Comparison of ENCODE assay signal across 25 cellular contexts in genomic region chr14:83485591-83485990, GRCh38.
DNase-seq lines count a peak whose midpoint lies in the region; ATAC-seq and TF ChIP-seq lines count a peak whose summit lies in the region.
"Had no signal": no experiment of that assay in that cellular context is flagged by ENCODE, and none has a peak within 500 bp of the region (broad histone marks: within the 10 kb centered on the region; RNA-seq: fewer than 3 reads in every experiment).

No MANE protein-coding gene starts in this region.

- H3K27ac ChIP-seq in foreskin keratinocyte: no peak overlapping the region
- H3K27ac ChIP-seq: BLaER1 treated with 17β-estradiol and CSF1 and Interleukin-3, amounts not matched to agents 10 nM and 100 nM; GM23248; Peyer's patch had no signal

- H3K9ac ChIP-seq in adipocyte (ENCODE audit: low read length): no peak overlapping the region
- H3K9ac ChIP-seq: BLaER1 treated with 17β-estradiol and CSF1 and Interleukin-3, amounts not matched to agents 10 nM and 100 nM; GM23248; SK-N-SH had no signal

- H3K27me3 ChIP-seq in adipocyte (replicated peaks; ENCODE audit: control insufficient read depth, insufficient read depth, low read length) (no peaks in the 10 kb centered on the region), foreskin keratinocyte (no peaks in the 10 kb centered on the region)
- H3K27me3 ChIP-seq: BLaER1 treated with 17β-estradiol and CSF1 and Interleukin-3, amounts not matched to agents 10 nM and 100 nM; MG63; Peyer's patch had no signal

- no peaks in the 10 kb centered on the region for H3K9me3 ChIP-seq in adipocyte (ENCODE audit: control insufficient read depth, low read length)
- H3K9me3 ChIP-seq: BLaER1 treated with 17β-estradiol and CSF1 and Interleukin-3, amounts not matched to agents 10 nM and 100 nM; MG63; Peyer's patch; SK-N-SH had no signal

- no peak overlapping the region for H3K4me3 ChIP-seq in adipocyte (ENCODE audit: low read length)
- H3K4me3 ChIP-seq: BLaER1 treated with 17β-estradiol and CSF1 and Interleukin-3, amounts not matched to agents 10 nM and 100 nM; GM23248; MG63; Peyer's patch had no signal

- H3K4me1 ChIP-seq in adipocyte (ENCODE audit: control insufficient read depth, insufficient read depth, low read length) (no peaks in the 10 kb centered on the region), foreskin keratinocyte (no peaks in the 10 kb centered on the region)
- H3K4me1 ChIP-seq: BLaER1 treated with 17β-estradiol and CSF1 and Interleukin-3, amounts not matched to agents 10 nM and 100 nM; Peyer's patch had no signal

- no peaks in the 10 kb centered on the region for H3K36me3 ChIP-seq in adipocyte (ENCODE audit: control insufficient read depth, insufficient read depth, low read length, severe bottlenecking)
- H3K36me3 ChIP-seq: BLaER1 treated with 17β-estradiol and CSF1 and Interleukin-3, amounts not matched to agents 10 nM and 100 nM; MG63; Peyer's patch had no signal

- TF ChIP-seq CTCF in foreskin keratinocyte (conservative IDR thresholded peaks at IDR 0.05): no peak

- DNase-seq in HCEC 1CT (peak; percentile 54), MV-4-11 (lab: John Stamatoyannopoulos, UW) (peak; percentile 84), adipocyte (ENCODE audit: low read depth) (peak; percentile 5), foreskin keratinocyte (peak in 1 of 2 donors; percentile 44), cortex of kidney (lab: John Stamatoyannopoulos, UW) (no peak), SK-N-DZ (ENCODE audit: low spot score) (no peak), inferior parietal cortex (ENCODE audit: extremely low spot score) (no peak)
- DNase-seq: CD4-positive, alpha-beta T cell; GM23248; H7; KBM-7; MG63; NCI-H1092 treated with DMSO at 0.1 percent for 48 hours; NCI-H1436; NCI-H187 treated with DMSO at 0.1 percent for 48 hours; NCI-H2171 treated with DMSO at 0.1 percent for 48 hours; NCI-H524 treated with DMSO at 0.1 percent for 48 hours; NCI-H82; NK-92 treated with Interleukin-12 subunit alpha and Interleukin-12 subunit beta, amount 100 ng/mL, for 24 hours; OCI-M1; Peyer's patch; SIG-M5; SK-N-SH; SW 1271 had no signal

- ATAC-seq in foreskin keratinocyte: peak; percentile 57

Comparison
In these comparisons a context has a peak if more than half of its experiments do, and no peak if none do; other contexts are left out.
1. DNase-seq: peak in HCEC 1CT (single experiment), MV-4-11 (single experiment) and adipocyte (single experiment); none in cortex of kidney (single experiment), SK-N-DZ (single experiment) and inferior parietal cortex (single experiment).